ENCODE assay signal across 11 cellular contexts in genomic region chr12:42774238-42774637, GRCh38.
"Had no signal": no experiment of that assay in that cellular context is flagged by ENCODE, and none has a peak within 500 bp of the region (broad histone marks: within the 10 kb centered on the region; RNA-seq: fewer than 3 reads in every experiment).

No MANE protein-coding gene starts in this region.

- H2AFZ ChIP-seq: GM23248 had no signal

- FAIRE-seq: H1, H54 had no signal

- DNase-seq: GM23248, GOT3, H7, H9, HCEC 1CT, HFFc6 had no signal

- H3K36me3 ChIP-seq: HAP-1 had no signal

- H3K4me1 ChIP-seq: HAP-1 had no signal

- H3K4me3 ChIP-seq: GM23248, GM23338, HAP-1 had no signal

- ATAC-seq: GM23338, HCT116 had no signal

- H3K27ac ChIP-seq: GM23248 had no signal

- H3K9ac ChIP-seq: GM23248 had no signal

- H3K4me2 ChIP-seq: GM23338 had no signal
